13 cellular contexts compared by ENCODE assay signal in genomic region chr3:40120816-40121215, GRCh38.
DNase-seq lines count a peak whose midpoint lies in the region; ATAC-seq lines count a peak whose summit lies in the region.
"Had no signal": no experiment of that assay in that cellular context is flagged by ENCODE, and none has a peak within 500 bp of the region (broad histone marks: within the 10 kb centered on the region; RNA-seq: fewer than 3 reads in every experiment).

No MANE protein-coding gene starts in this region.

- peak overlapping the region in 1 of 2 experiments; percentile 24 for H3K4me3 ChIP-seq in mesenchymal stem cell (ENCODE audit: insufficient read depth in 1 of 2, low read depth in 1 of 2, low read length in 2 of 2)

- ATAC-seq in HG03432 (IDR thresholded peaks at IDR 0.05; ENCODE audit: unreplicated experiment) = peak; percentile 53
- no peak for ATAC-seq in HG03280 (IDR thresholded peaks at IDR 0.05; ENCODE audit: unreplicated experiment)
- ATAC-seq: activated T-cell treated with anti-CD3 and anti-CD28 coated beads, Interleukin-2, amount 50 U/mL, for 4 hours; T-helper 17 cell had no signal

- no peaks in the 10 kb centered on the region for H3K27me3 ChIP-seq in mesenchymal stem cell (ENCODE audit: control insufficient read depth in 1 of 2, insufficient read depth in 1 of 2, low read length in 2 of 2)

- in situ Hi-C loops in Caki2 (cut with HindIII; ENCODE audit: low pct_unique_long_range_greater_than_20kb, low sequenced_read_pairs) = no loop called here

- 40% methylated on average over 2 of the region's 3 CpGs for WGBS in mesenchymal stem cell

- H2AK5ac ChIP-seq in mesenchymal stem cell (ENCODE audit: low read length, severe bottlenecking) = peak overlapping the region; percentile 100

- H3K4me1 ChIP-seq in mesenchymal stem cell (ENCODE audit: control insufficient read depth, insufficient read depth, low read depth, low read length) = peaks cover 12% of the 10 kb centered on the region

- H4K8ac ChIP-seq in mesenchymal stem cell (ENCODE audit: low read length) = no peak overlapping the region

- no peak overlapping the region for H4K91ac ChIP-seq in mesenchymal stem cell (ENCODE audit: low read length)

- no peak overlapping the region for H2BK120ac ChIP-seq in mesenchymal stem cell (ENCODE audit: low read depth, low read length)

- H2AFZ ChIP-seq in mesenchymal stem cell (ENCODE audit: low read depth, low read length) = no peak overlapping the region

- H3K18ac ChIP-seq in mesenchymal stem cell (ENCODE audit: low read depth in 1 of 2, low read length in 2 of 2) = no peak overlapping the region

- H2BK5ac ChIP-seq in mesenchymal stem cell (ENCODE audit: low read depth, low read length, poor library complexity, severe bottlenecking) = peak overlapping the region; percentile 37

- H3K27ac ChIP-seq in mesenchymal stem cell (ENCODE audit: low read length, poor library complexity, severe bottlenecking) = peak overlapping the region; percentile 73

- DNase-seq in Caki2 (ENCODE audit: low read depth) (peak; percentile 79), astrocyte of the hippocampus (ENCODE audit: low read depth, low spot score) (peak; percentile 82), mesenchymal stem cell (peak; percentile 15), OCI-M2 (lab: John Stamatoyannopoulos, UW; ENCODE audit: unreplicated experiment) (no peak), NCI-H774 (lab: John Stamatoyannopoulos, UW) (no peak)
- DNase-seq in NK-92 treated with Interleukin-12 subunit alpha and Interleukin-12 subunit beta, amount 100 ng/mL, for 24 hours (lab: John Stamatoyannopoulos, UW) = no peak
- DNase-seq: activated T-cell treated with anti-CD3 and anti-CD28 coated beads, Interleukin-2, amount 50 U/mL, for 4 hours; effector CD4-positive, alpha-beta T cell; GDM1; small intestine; T-helper 17 cell had no signal

- H2BK12ac ChIP-seq in mesenchymal stem cell (ENCODE audit: low read length in 2 of 2) = no peak overlapping the region

- H3K4me2 ChIP-seq in mesenchymal stem cell (ENCODE audit: low read length, poor library complexity, severe bottlenecking) = peak overlapping the region; percentile 44

- H3K36me3 ChIP-seq in mesenchymal stem cell (ENCODE audit: control insufficient read depth in 1 of 2, insufficient read depth in 2 of 2, low read depth in 1 of 2, low read length in 2 of 2) = no peaks in the 10 kb centered on the region

- H3K14ac ChIP-seq in mesenchymal stem cell (ENCODE audit: low read length in 2 of 2) = no peak overlapping the region

- no peak overlapping the region for H2BK15ac ChIP-seq in mesenchymal stem cell (ENCODE audit: low read depth, poor library complexity, severe bottlenecking)

- H3K9me3 ChIP-seq in mesenchymal stem cell (ENCODE audit: control insufficient read depth, low read length) = no peaks in the 10 kb centered on the region

- peaks cover 2% of the 10 kb centered on the region for H3K79me1 ChIP-seq in mesenchymal stem cell (replicated peaks; ENCODE audit: low read length, poor library complexity, severe bottlenecking)

- H3K23ac ChIP-seq in mesenchymal stem cell (ENCODE audit: low read length in 2 of 2) = no peak overlapping the region

- peak overlapping the region; percentile 37 for H3K9ac ChIP-seq in mesenchymal stem cell (ENCODE audit: low read length)

- H3K4ac ChIP-seq in mesenchymal stem cell (ENCODE audit: low read depth in 1 of 2, low read length in 2 of 2) = no peak overlapping the region

Comparison
In these comparisons a context has a peak if more than half of its experiments do, and no peak if none do; other contexts are left out.
1. DNase-seq: peak in Caki2 (single experiment), astrocyte of the hippocampus (single experiment) and mesenchymal stem cell (single experiment); none in NK-92 treated with Interleukin-12 subunit alpha and Interleukin-12 subunit beta, amount 100 ng/mL, for 24 hours (single experiment), OCI-M2 (single experiment) and NCI-H774 (single experiment).